Comparison of ENCODE assay signal across 10 cellular contexts in the genomic region with DNA sequence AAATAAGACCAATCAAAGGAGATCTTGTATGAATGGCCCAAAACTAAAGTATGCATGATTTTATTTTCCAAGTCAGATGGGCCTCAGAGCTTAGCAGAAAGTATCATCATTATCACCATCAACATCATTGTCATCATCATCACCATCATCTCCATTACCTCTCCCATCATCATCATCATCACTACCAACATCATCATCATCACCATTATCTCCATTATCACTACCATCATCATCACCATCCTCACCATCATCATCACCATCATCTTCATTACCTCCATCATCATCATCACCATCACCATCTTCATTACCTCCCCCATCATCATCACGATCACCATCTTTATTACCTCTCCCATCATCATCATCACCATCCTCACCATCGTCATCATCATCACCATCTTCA.
"Had no signal": no experiment of that assay in that cellular context is flagged by ENCODE, and none has a peak within 500 bp of the region (broad histone marks: within the 10 kb centered on the region; RNA-seq: fewer than 3 reads in every experiment).

No MANE protein-coding gene starts in this region.

- H3K4me3 ChIP-seq: GM23248, GM23338, HAP-1 had no signal

- H3K4me2 ChIP-seq: GM23338 had no signal

- H3K36me3 ChIP-seq: HAP-1 had no signal

- H3K4me1 ChIP-seq: HAP-1 had no signal

- DNase-seq: GM23248, GOT3, H7, H9, HCEC 1CT, HFFc6 had no signal

- H2AFZ ChIP-seq: GM23248, GM23338 had no signal

- FAIRE-seq: H54 had no signal

- H3K9me3 ChIP-seq: HAP-1 had no signal

- H3K27ac ChIP-seq: GM23248 had no signal

- ATAC-seq: GM23338, HCT116 had no signal

- H3K9ac ChIP-seq: GM23248 had no signal
